ENCODE assay signal across 1 cellular context in genomic region chr11:122167100-122167499, GRCh38.
TF ChIP-seq lines count a peak whose summit lies in the region.

No MANE protein-coding gene starts in this region.

TF ChIP-seq in HCT116, 20 proteins besides CTCF, POLR2A, EP300 and RAD21 (continued from another document):
- TF ChIP-seq, protein P1, sequence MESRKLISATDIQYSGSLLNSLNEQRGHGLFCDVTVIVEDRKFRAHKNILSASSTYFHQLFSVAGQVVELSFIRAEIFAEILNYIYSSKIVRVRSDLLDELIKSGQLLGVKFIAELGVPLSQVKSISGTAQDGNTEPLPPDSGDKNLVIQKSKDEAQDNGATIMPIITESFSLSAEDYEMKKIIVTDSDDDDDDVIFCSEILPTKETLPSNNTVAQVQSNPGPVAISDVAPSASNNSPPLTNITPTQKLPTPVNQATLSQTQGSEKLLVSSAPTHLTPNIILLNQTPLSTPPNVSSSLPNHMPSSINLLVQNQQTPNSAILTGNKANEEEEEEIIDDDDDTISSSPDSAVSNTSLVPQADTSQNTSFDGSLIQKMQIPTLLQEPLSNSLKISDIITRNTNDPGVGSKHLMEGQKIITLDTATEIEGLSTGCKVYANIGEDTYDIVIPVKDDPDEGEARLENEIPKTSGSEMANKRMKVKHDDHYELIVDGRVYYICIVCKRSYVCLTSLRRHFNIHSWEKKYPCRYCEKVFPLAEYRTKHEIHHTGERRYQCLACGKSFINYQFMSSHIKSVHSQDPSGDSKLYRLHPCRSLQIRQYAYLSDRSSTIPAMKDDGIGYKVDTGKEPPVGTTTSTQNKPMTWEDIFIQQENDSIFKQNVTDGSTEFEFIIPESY (IDR thresholded peaks at IDR 0.05; ENCODE audit: extremely low read depth, insufficient replicate concordance, low read length): no peak
- no peak for TF ChIP-seq EZH2 (IDR thresholded peaks at IDR 0.05)
- TF ChIP-seq ATF3 (IDR thresholded peaks at IDR 0.05): no peak; the same call in 1 of the 2 replicates
- peak; percentile 80 for TF ChIP-seq SRF (IDR thresholded peaks at IDR 0.05; ENCODE audit: low read depth)
- TF ChIP-seq MAX (IDR thresholded peaks at IDR 0.05): peak; percentile 34; the same call in 1 of the 2 replicates
- peak; percentile 64 for TF ChIP-seq SIN3A (IDR thresholded peaks at IDR 0.05; ENCODE audit: low read depth)
- TF ChIP-seq EZH2phosphoT487 (IDR thresholded peaks at IDR 0.05; ENCODE audit: borderline replicate concordance): no peak
- TF ChIP-seq CBX3 (IDR thresholded peaks at IDR 0.05; ENCODE audit: low read depth): peak; percentile 46; the same call in 1 of the 2 replicates
- TF ChIP-seq TCF7L2 (IDR thresholded peaks at IDR 0.05; ENCODE audit: borderline replicate concordance, extremely low read depth, insufficient read depth, insufficient read length): peak; percentile 46
TF ChIP-seq in HCT116: peak in this region for 11.
